Comparison of ENCODE assay signal across 16 cellular contexts in the genomic region with DNA sequence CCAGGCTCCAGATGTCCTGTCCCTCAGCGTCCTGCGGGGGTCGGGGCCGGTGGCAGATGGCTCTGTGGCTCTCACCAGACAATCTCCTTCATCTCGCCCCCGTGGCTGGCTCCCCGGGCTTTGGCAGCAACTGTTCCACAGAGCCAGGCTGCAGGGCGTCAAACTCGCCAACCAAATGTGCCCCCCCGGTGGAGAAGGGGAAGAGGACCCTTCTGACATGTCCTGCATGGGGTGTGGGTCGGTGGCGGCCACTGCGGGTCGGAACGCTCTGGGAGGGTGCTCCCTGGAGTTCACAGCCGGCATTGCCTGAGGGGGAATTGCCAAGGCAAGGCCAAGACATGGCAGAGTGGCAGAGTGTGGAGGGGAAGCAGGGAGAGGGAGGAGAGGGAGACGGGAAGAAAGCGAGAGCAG. TPM values are rescaled to one million over a fixed set of nuclear protein-coding genes. Genes with fewer than 3 reads are reported as not detected.
A peak's percentile ranks its signal among the peaks of the same experiment; 100 is the strongest.
DNase-seq lines count a peak whose midpoint lies in the region; ATAC-seq and TF ChIP-seq lines count a peak whose summit lies in the region.
"Had no signal": no experiment of that assay in that cellular context is flagged by ENCODE, and none has a peak within 500 bp of the region (broad histone marks: within the 10 kb centered on the region; RNA-seq: fewer than 3 reads in every experiment).

No MANE protein-coding gene starts in this region.

- H3K79me1 ChIP-seq in mesenchymal stem cell (replicated peaks; ENCODE audit: low read length, poor library complexity, severe bottlenecking) = no peaks in the 10 kb centered on the region

- H3K18ac ChIP-seq in mesenchymal stem cell (ENCODE audit: low read depth in 1 of 2, low read length in 2 of 2) = peak overlapping the region; percentile 1 to 64

- H3K23ac ChIP-seq in mesenchymal stem cell (ENCODE audit: low read length in 2 of 2) = no peak overlapping the region

- peaks cover 18% of the 10 kb centered on the region; the same call in 1 of the 2 replicates for H3F3A ChIP-seq in PC-9 (ENCODE audit: insufficient read depth, low read depth)

- H3K4me3 Mint-ChIP-seq in Calu3 (ENCODE audit: low read depth, unreplicated experiment) = peak overlapping the region; percentile 54

- peaks cover 0 to 14% of the 10 kb centered on the region in 2 experiments for H3K27me3 ChIP-seq in mesenchymal stem cell (ENCODE audit: control insufficient read depth in 1 of 2, insufficient read depth in 1 of 2, low read length in 2 of 2)
- no peaks in the 10 kb centered on the region for H3K27me3 ChIP-seq in PC-9 (ENCODE audit: insufficient read depth, low read depth)
- H3K27me3 ChIP-seq: ovary had no signal

- H3K9me3 ChIP-seq in mesenchymal stem cell (ENCODE audit: control insufficient read depth, low read length) (no peaks in the 10 kb centered on the region), PC-9 (ENCODE audit: insufficient read depth, low read depth) (no peaks in the 10 kb centered on the region)
- H3K9me3 ChIP-seq: ovary had no signal

- no peaks in the 10 kb centered on the region for H3K79me2 ChIP-seq in PC-9 (ENCODE audit: low read depth)

- peak overlapping the region; percentile 42 to 85 for H2BK12ac ChIP-seq in mesenchymal stem cell (ENCODE audit: low read length in 2 of 2)

- H4K20me1 ChIP-seq in PC-9 (ENCODE audit: insufficient read depth) = no peaks in the 10 kb centered on the region

- H3K27me3 Mint-ChIP-seq in Calu3 (ENCODE audit: unreplicated experiment) = no peaks in the 10 kb centered on the region

- peak overlapping the region; percentile 93 for H4K91ac ChIP-seq in mesenchymal stem cell (ENCODE audit: low read length)

- peak; percentile 37 for DNase-seq in Calu3
- no peak for DNase-seq in mesenchymal stem cell
- DNase-seq in PC-9 = no peak
- no peak for DNase-seq in T1000 (lab: John Stamatoyannopoulos, UW)
- DNase-seq: GM23248, NCI-H187, NCI-H748 treated with DMSO at 0.1 percent for 48 hours, SHP77, trophoblast cell had no signal

- BruUV-seq in Calu3 (replicated peaks; lab: Mats Ljungman, UMichigan) (no TSS peak), PC-9 (replicated peaks; lab: Mats Ljungman, UMichigan) (no TSS peak)

- peak overlapping the region; percentile 62 for H2AK5ac ChIP-seq in mesenchymal stem cell (ENCODE audit: low read length, severe bottlenecking)

- no peak overlapping the region for H2BK120ac ChIP-seq in mesenchymal stem cell (ENCODE audit: low read depth, low read length)

- no peaks in the 10 kb centered on the region for H3K9me3 Mint-ChIP-seq in Calu3 (ENCODE audit: low read depth, unreplicated experiment)

- H3K4me1 ChIP-seq in mesenchymal stem cell (ENCODE audit: control insufficient read depth, insufficient read depth, low read depth, low read length) = peaks cover 48% of the 10 kb centered on the region
- H3K4me1 ChIP-seq in PC-9 (replicated peaks; ENCODE audit: insufficient read depth) = peaks cover 29% of the 10 kb centered on the region

- 91% methylated on average over 17 of the region's 18 CpGs for WGBS in mesenchymal stem cell

- CTCF ChIA-PET in Calu3 (lab: Charles Lee) = no interaction called here
- CTCF ChIA-PET in PC-9 (lab: Charles Lee) = no interaction called here

- H3K9ac ChIP-seq in mesenchymal stem cell (ENCODE audit: low read length) = no peak overlapping the region
- H3K9ac ChIP-seq: GM23248 had no signal

- H3K4me2 ChIP-seq in mesenchymal stem cell (ENCODE audit: low read length, poor library complexity, severe bottlenecking) (no peak overlapping the region), PC-9 (no peak overlapping the region)

- H3K36me3 Mint-ChIP-seq in Calu3 (ENCODE audit: insufficient read depth, unreplicated experiment) = peaks cover 58% of the 10 kb centered on the region

- intact Hi-C loops in Calu3 (cut with micrococcal nuclease; ENCODE audit: unreplicated experiment) = no loop called here
- intact Hi-C loops in PC-9 (cut with micrococcal nuclease; ENCODE audit: unreplicated experiment) = no loop called here

- H2AFZ ChIP-seq in mesenchymal stem cell (ENCODE audit: low read depth, low read length) (no peak overlapping the region), PC-9 (no peak overlapping the region)
- H2AFZ ChIP-seq: GM23248 had no signal

- H2BK15ac ChIP-seq in mesenchymal stem cell (ENCODE audit: low read depth, poor library complexity, severe bottlenecking) = peak overlapping the region; percentile 15

- H2BK5ac ChIP-seq in mesenchymal stem cell (ENCODE audit: low read depth, low read length, poor library complexity, severe bottlenecking) = peak overlapping the region; percentile 99

- peak overlapping the region; percentile 98 for H3K27ac Mint-ChIP-seq in Calu3 (ENCODE audit: unreplicated experiment)

- ATAC-seq in GM19467 (IDR thresholded peaks at IDR 0.05; ENCODE audit: unreplicated experiment) (no peak), HG02884 (IDR thresholded peaks at IDR 0.05; ENCODE audit: unreplicated experiment) (no peak)

- H3K27ac ChIP-seq in 22Rv1 (peak overlapping the region; percentile 82), VCaP (peak overlapping the region; percentile 53; the same call in 1 of the 2 replicates), mesenchymal stem cell (ENCODE audit: low read length, poor library complexity, severe bottlenecking) (peak overlapping the region; percentile 99), PC-9 (no peak overlapping the region)
- H3K27ac ChIP-seq: coronary artery, GM23248, ovary had no signal

- H3K36me3 ChIP-seq in mesenchymal stem cell (ENCODE audit: control insufficient read depth in 1 of 2, insufficient read depth in 2 of 2, low read depth in 1 of 2, low read length in 2 of 2) = peaks cover 0 to 8% of the 10 kb centered on the region in 2 experiments
- H3K36me3 ChIP-seq in PC-9 (ENCODE audit: low read depth) = no peaks in the 10 kb centered on the region
- H3K36me3 ChIP-seq: ovary had no signal

- H3K4me3 ChIP-seq in mesenchymal stem cell (ENCODE audit: insufficient read depth in 1 of 2, low read depth in 1 of 2, low read length in 2 of 2) (no peak overlapping the region), PC-9 (no peak overlapping the region)
- H3K4me3 ChIP-seq: coronary artery, GM23248, ovary had no signal

- H3K4me1 Mint-ChIP-seq in Calu3 (ENCODE audit: low read depth, unreplicated experiment) = peaks cover 65% of the 10 kb centered on the region

- H3K4ac ChIP-seq in mesenchymal stem cell (ENCODE audit: low read depth in 1 of 2, low read length in 2 of 2) = peak overlapping the region in 1 of 2 experiments; percentile 3

- TF ChIP-seq CTCF in 22Rv1 (IDR thresholded peaks at IDR 0.05) = no peak
- TF ChIP-seq CTCF in Calu3 (IDR thresholded peaks at IDR 0.05; ENCODE audit: unreplicated experiment) = peak; percentile 18
- no peak for TF ChIP-seq CTCF in VCaP (conservative IDR thresholded peaks at IDR 0.05)
- TF ChIP-seq CTCF in PC-9 (conservative IDR thresholded peaks at IDR 0.05) = no peak

- POLR2A ChIA-PET in PC-9 (lab: Charles Lee; ENCODE audit: unreplicated experiment) = no interaction called here

- H4K8ac ChIP-seq in mesenchymal stem cell (ENCODE audit: low read length) = peak overlapping the region; percentile 77

- H3K14ac ChIP-seq in mesenchymal stem cell (ENCODE audit: low read length in 2 of 2) = no peak overlapping the region

- H3K9me2 ChIP-seq in PC-9 (ENCODE audit: insufficient read depth) = no peaks in the 10 kb centered on the region

RNA-seq across cellular contexts. Expression of gene BDH1, which starts 36.0 kb away (rescaled TPM):
- total RNA-seq in Calu3 (2022) (49.0 and 56.7 TPM in 2 replicates), PC-9 (2021) (51.7 and 55.1 TPM in 2 replicates)
- 2.1 TPM for polyA plus RNA-seq in mesenchymal stem cell (2013, experiment 1 of 2)
- 2.0 TPM for polyA plus RNA-seq in mesenchymal stem cell (2013, experiment 2 of 2)
- total RNA-seq: G401 had no signal
